In the genomic region with DNA sequence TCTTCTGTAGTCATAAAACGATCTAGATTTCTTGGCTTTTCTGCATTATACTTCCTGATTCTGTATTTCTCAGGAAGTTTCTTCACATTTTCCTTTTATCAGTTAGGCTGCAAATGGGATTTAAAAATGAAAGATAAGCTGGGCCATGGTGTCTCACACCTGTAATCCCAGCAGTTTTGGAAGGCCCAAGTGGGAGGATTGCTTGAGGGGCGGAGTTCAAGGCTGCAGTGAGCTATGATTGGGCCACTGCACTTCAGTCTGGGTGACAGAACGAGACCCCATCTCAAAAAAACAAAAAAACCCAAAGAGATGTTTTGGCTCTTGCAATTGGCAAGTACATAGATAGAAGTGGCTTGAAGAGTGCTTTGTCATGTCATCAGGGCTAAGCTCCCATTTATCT, we compare ENCODE assay signal across 1 cellular context.
TF ChIP-seq lines count a peak whose summit lies in the region.

No MANE protein-coding gene starts in this region.

TF ChIP-seq in K562, 482 proteins besides CTCF, POLR2A, EP300 and RAD21 (continued from another document):
- TF ChIP-seq PKNOX1 (IDR thresholded peaks at IDR 0.05) (peak; percentile 18; the same call in 1 of the 2 replicates), SNIP1 (IDR thresholded peaks at IDR 0.05; ENCODE audit: low read depth) (no peak), MAX (CRISPR knock-in tag; IDR thresholded peaks at IDR 0.05) (no peak), ARID1B (IDR thresholded peaks at IDR 0.05) (peak; percentile 20; the same call in 1 of the 2 replicates), CEBPB (tag; IDR thresholded peaks at IDR 0.05) (peak; percentile 53; the same call in 1 of the 2 replicates), PBX2 (CRISPR knock-in tag; IDR thresholded peaks at IDR 0.05; ENCODE audit: low read depth) (no peak), PBX2 (tag; conservative IDR thresholded peaks at IDR 0.05; ENCODE audit: low read depth) (peak; percentile 47), JUN (IDR thresholded peaks at IDR 0.05; ENCODE audit: borderline replicate concordance, low read depth, low read length) (no peak), JUN (CRISPR knock-in tag; IDR thresholded peaks at IDR 0.05; ENCODE audit: borderline replicate concordance) (no peak), MEF2A (IDR thresholded peaks at IDR 0.05; ENCODE audit: control insufficient read depth, low read depth, low read length) (no peak), SIN3A (IDR thresholded peaks at IDR 0.05; ENCODE audit: borderline replicate concordance in 2 of 2, control insufficient read depth in 1 of 2, low read depth in 2 of 2, low read length in 2 of 2) (no peak)
- TF ChIP-seq, protein P1, sequence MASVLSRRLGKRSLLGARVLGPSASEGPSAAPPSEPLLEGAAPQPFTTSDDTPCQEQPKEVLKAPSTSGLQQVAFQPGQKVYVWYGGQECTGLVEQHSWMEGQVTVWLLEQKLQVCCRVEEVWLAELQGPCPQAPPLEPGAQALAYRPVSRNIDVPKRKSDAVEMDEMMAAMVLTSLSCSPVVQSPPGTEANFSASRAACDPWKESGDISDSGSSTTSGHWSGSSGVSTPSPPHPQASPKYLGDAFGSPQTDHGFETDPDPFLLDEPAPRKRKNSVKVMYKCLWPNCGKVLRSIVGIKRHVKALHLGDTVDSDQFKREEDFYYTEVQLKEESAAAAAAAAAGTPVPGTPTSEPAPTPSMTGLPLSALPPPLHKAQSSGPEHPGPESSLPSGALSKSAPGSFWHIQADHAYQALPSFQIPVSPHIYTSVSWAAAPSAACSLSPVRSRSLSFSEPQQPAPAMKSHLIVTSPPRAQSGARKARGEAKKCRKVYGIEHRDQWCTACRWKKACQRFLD (CRISPR knock-in tag; IDR thresholded peaks at IDR 0.05) = no peak
